Comparison of ENCODE assay signal across 8 cellular contexts in the genomic region with DNA sequence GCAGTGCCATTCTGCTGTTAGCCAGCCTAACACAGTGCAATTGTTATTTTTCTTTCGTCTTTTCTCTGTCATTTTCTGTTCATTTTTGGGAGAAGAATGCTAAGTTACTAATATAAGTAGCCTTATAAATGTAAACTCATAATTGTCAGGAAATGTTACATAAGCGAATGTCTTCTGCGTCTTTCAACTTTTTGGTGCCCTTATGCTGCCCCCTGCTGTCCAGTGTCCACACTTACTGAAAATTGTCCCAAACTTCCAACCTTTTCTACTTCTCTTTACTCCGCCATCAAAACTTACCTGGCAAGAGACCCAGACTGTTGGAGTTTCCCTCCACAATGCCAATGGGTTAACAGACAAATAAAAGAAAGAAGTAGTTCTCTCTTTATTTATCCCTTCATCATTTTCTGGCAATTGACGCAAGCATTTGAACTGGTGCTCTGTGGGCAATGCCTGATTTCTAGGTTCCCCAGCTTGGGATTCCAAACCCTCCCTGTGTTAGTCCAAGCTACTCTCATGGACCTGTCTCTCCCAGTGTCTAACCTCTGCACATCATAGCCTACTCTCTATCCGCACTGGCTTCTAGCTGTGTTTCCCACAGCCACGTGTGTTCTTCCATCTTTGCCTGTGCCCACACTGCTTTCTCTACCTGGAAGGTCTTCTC. TPM values are rescaled to one million over a fixed set of nuclear protein-coding genes. Genes with fewer than 3 reads are reported as not detected.
DNase-seq lines count a peak whose midpoint lies in the region; ATAC-seq and TF ChIP-seq lines count a peak whose summit lies in the region.

No MANE protein-coding gene starts in this region.

- peak; percentile 91 for ATAC-seq in left lung

- H3K4me1 ChIP-seq in left lung, result peaks cover 4 to 34% of the 10 kb centered on the region in 2 donors

- intact Hi-C loops in left lung (cut with DNase I), result no loop called here

- H3K9me3 ChIP-seq in left lung, result no peaks in the 10 kb centered on the region

- H3K36me3 ChIP-seq in left lung, result no peaks in the 10 kb centered on the region

- TF ChIP-seq CTCF in 22Rv1 (IDR thresholded peaks at IDR 0.05) (peak; percentile 89), GM12873 (IDR thresholded peaks at IDR 0.05; ENCODE audit: insufficient read depth, low read depth, low read length, missing control alignments) (peak; percentile 76), choroid plexus epithelial cell (conservative IDR thresholded peaks at IDR 0.05; ENCODE audit: low read depth, low read length) (peak; percentile 81), left lung (IDR thresholded peaks at IDR 0.05) (peak; percentile 53 to 80)

- H3K4me3 ChIP-seq in choroid plexus epithelial cell (ENCODE audit: low read depth, low read length) (no peak overlapping the region), left lung (no peak overlapping the region)

- DNase-seq in NCI-H146 treated with DMSO at 0.1 percent for 48 hours (lab: John Stamatoyannopoulos, UW; ENCODE audit: unreplicated experiment) (peak; percentile 27), choroid plexus epithelial cell (ENCODE audit: low read depth) (peak; percentile 81), left lung (peak in 1 of 2 donors; percentile 58), T1000 (lab: John Stamatoyannopoulos, UW) (no peak)
- DNase-seq in activated CD4-positive, alpha-beta T cell treated with anti-CD3 and anti-CD28 coated beads for 4 hours, result peak; percentile 78 to 85
- DNase-seq in stimulated activated CD4-positive, alpha-beta T cell treated with anti-CD3 and anti-CD28 coated beads, Interleukin-4, amount 100 ng/mL, for 48 hours (ENCODE audit: low read depth in 2 of 2), result peak; percentile 63 to 64

- no peak overlapping the region for H3K27ac ChIP-seq in 22Rv1
- H3K27ac ChIP-seq in left lung, result peak overlapping the region in 1 of 2 donors; percentile 18

- H3K27me3 ChIP-seq in left lung, result no peaks in the 10 kb centered on the region

RNA-seq across cellular contexts. Expression of a gene that starts 21.0 kb away (rescaled TPM):
- 10 to 100 TPM; 27.0 to 40.1 TPM for total RNA-seq in left lung
